In the genomic region with DNA sequence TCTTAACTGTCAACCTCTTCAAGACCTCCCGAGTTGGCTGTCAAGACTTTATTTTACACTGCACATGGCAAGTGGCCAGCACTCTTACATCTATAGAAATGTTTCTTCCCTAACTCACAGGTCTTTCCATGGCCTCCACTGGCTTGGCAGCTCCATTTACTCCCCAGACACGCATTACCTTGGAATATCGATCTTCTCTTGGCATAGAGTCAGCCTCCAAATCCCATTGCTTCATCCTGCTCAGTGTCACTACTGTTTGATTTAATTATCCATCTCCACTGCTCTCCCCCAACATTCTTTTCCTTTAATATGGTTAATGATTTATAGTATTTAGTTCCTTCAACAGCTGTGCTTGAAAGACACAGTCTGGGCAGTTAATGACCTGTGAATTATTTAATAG, we compare ENCODE assay signal across 28 cellular contexts.
A peak's percentile ranks its signal among the peaks of the same experiment; 100 is the strongest.
DNase-seq lines count a peak whose midpoint lies in the region; ATAC-seq, FAIRE-seq and TF ChIP-seq lines count a peak whose summit lies in the region.
"Had no signal": no experiment of that assay in that cellular context is flagged by ENCODE, and none has a peak within 500 bp of the region (broad histone marks: within the 10 kb centered on the region; RNA-seq: fewer than 3 reads in every experiment).

No MANE protein-coding gene starts in this region.

- intact Hi-C loops in Calu3 (cut with micrococcal nuclease; ENCODE audit: unreplicated experiment): loop anchor here (5.0 kb wide), 1 partner anchor 93 kb away; no protein-coding TSS in a partner anchor

- no peak for TF ChIP-seq POLR2A in A549 (IDR thresholded peaks at IDR 0.05; ENCODE audit: low read length)

- H3K9me3 Mint-ChIP-seq in Calu3 (ENCODE audit: low read depth, unreplicated experiment): no peaks in the 10 kb centered on the region
- H3K9me3 Mint-ChIP-seq: activated B cell treated with CpG ODN at 0.5 μM for 24 hours; activated naive CD4-positive, alpha-beta T cell treated with anti-CD3 and anti-CD28 coated beads, Interleukin-2, amount 50 U/mL, for 72 hours; activated T-helper 1 cell treated with anti-CD3 and anti-CD28 coated beads, Interleukin-12 subunit alpha, Interleukin-12 subunit beta, Interleukin-2, Interleukin-4 antibody, amounts not matched to agents 30 ng/mL and 10 ng/mL and 1 ng/mL, durations not matched to agents 14 hours and 24 hours and 36 hours had no signal

- peak; percentile 28 for FAIRE-seq in A549 (lab: Jason Lieb, UNC)

- H3K4me3 ChIP-seq in A549: peak overlapping the region; percentile 10; the same call in 1 of the 3 replicates
- H3K4me3 ChIP-seq: cardiac muscle cell, coronary artery, gastroesophageal sphincter, GM23248, lower lobe of right lung, stomach, tibial nerve had no signal

- no peak overlapping the region for H3K27ac Mint-ChIP-seq in Calu3 (ENCODE audit: unreplicated experiment)
- H3K27ac Mint-ChIP-seq: activated B cell treated with CpG ODN at 0.5 μM for 24 hours; activated naive CD4-positive, alpha-beta T cell treated with anti-CD3 and anti-CD28 coated beads, Interleukin-2, amount 50 U/mL, for 72 hours; activated T-helper 1 cell treated with anti-CD3 and anti-CD28 coated beads, Interleukin-12 subunit alpha, Interleukin-12 subunit beta, Interleukin-2, Interleukin-4 antibody, amounts not matched to agents 30 ng/mL and 10 ng/mL and 1 ng/mL, durations not matched to agents 14 hours and 24 hours and 36 hours; CD4-positive, alpha-beta T cell had no signal

- H3K27ac ChIP-seq in A549: peak overlapping the region; percentile 83 to 85
- H3K27ac ChIP-seq: cardiac muscle cell, coronary artery, gastroesophageal sphincter, GM23248, lower lobe of right lung, stomach, tibial nerve had no signal

- POLR2A ChIA-PET in A549 (lab: Yijun Ruan, JAX): no interaction called here

- no peaks in the 10 kb centered on the region for H3K27me3 Mint-ChIP-seq in Calu3 (ENCODE audit: unreplicated experiment)
- H3K27me3 Mint-ChIP-seq: activated B cell treated with CpG ODN at 0.5 μM for 24 hours; CD4-positive, alpha-beta T cell had no signal

- DNase-seq in A549 (ENCODE audit: low read depth in 1 of 2, low spot score in 1 of 2) (peak; percentile 13 to 63), Calu3 (peak; percentile 82), NCI-H446 treated with DMSO at 0.1 percent for 48 hours (lab: John Stamatoyannopoulos, UW) (peak; percentile 100), kidney glomerular epithelial cell (lab: John Stamatoyannopoulos, UW) (peak; percentile 89), SKM-1 (lab: John Stamatoyannopoulos, UW; ENCODE audit: unreplicated experiment) (no peak), NCI-H2227 treated with DMSO at 0.1 percent for 48 hours (lab: John Stamatoyannopoulos, UW) (no peak)
- DNase-seq: activated B cell treated with CpG ODN at 0.5 μM for 24 hours; activated CD4-positive, alpha-beta T cell treated with anti-CD3 and anti-CD28 coated beads, Interleukin-2, amount 50 U/mL, for 4 hours; anterior cingulate cortex; CD4-positive, alpha-beta T cell; DMS53; GDM1; GM23248; lower lobe of right lung; NCI-H748 treated with DMSO at 0.1 percent for 48 hours; OCI-M1; posterior cingulate gyrus; stimulated activated CD8-positive, alpha-beta memory T cell treated with anti-CD3 and anti-CD28 coated beads, Interleukin-4, amount 100 ng/mL, for 48 hours; stomach; T1000 had no signal

- peak; percentile 70 to 86; a peak in 3 of 5 replicates for TF ChIP-seq EP300 in A549 (IDR thresholded peaks at IDR 0.05)

- BruUV-seq in Calu3 (replicated peaks; lab: Mats Ljungman, UMichigan): no TSS peak

- H3K4me3 Mint-ChIP-seq in Calu3 (ENCODE audit: low read depth, unreplicated experiment): no peak overlapping the region
- H3K4me3 Mint-ChIP-seq: activated B cell treated with CpG ODN at 0.5 μM for 24 hours; activated T-helper 1 cell treated with anti-CD3 and anti-CD28 coated beads, Interleukin-12 subunit alpha, Interleukin-12 subunit beta, Interleukin-2, Interleukin-4 antibody, amounts not matched to agents 30 ng/mL and 10 ng/mL and 1 ng/mL, durations not matched to agents 14 hours and 24 hours and 36 hours; CD4-positive, alpha-beta T cell had no signal

- CTCF ChIA-PET in A549 (lab: Yijun Ruan, JAX): no interaction called here
- CTCF ChIA-PET in Calu3 (lab: Charles Lee): interaction anchor here (0.6 kb wide), 2 partner anchors 250 to 774 kb away, joined by 3 to 5 read pairs; no protein-coding TSS in a partner anchor

- H3K4me2 ChIP-seq in A549: peak overlapping the region; percentile 74

- ATAC-seq in A549 (peak; percentile 37 to 55; a peak in 5 of 6 replicates), GM21619 (IDR thresholded peaks at IDR 0.05; ENCODE audit: unreplicated experiment) (no peak), HG02885 (IDR thresholded peaks at IDR 0.05; ENCODE audit: poor library complexity, unreplicated experiment) (no peak)
- ATAC-seq: activated naive CD4-positive, alpha-beta T cell treated with anti-CD3 and anti-CD28 coated beads, Interleukin-2, amount 50 U/mL, for 72 hours; gastroesophageal sphincter; lower lobe of right lung had no signal

- H3K4me1 Mint-ChIP-seq in Calu3 (ENCODE audit: low read depth, unreplicated experiment): peaks cover 11% of the 10 kb centered on the region
- H3K4me1 Mint-ChIP-seq: activated B cell treated with CpG ODN at 0.5 μM for 24 hours had no signal

- WGBS in A549 (ENCODE audit: missing lambda C conversion rate): 4% methylated on average over 3 of the region's 3 CpGs

- H3K9me3 ChIP-seq in A549: peaks cover 5% of the 10 kb centered on the region; the same call in 2 of the 3 replicates
- H3K9me3 ChIP-seq: lower lobe of right lung, tibial nerve had no signal

- H3K36me3 Mint-ChIP-seq in Calu3 (ENCODE audit: insufficient read depth, unreplicated experiment): no peaks in the 10 kb centered on the region
- H3K36me3 Mint-ChIP-seq: activated naive CD4-positive, alpha-beta T cell treated with anti-CD3 and anti-CD28 coated beads, Interleukin-2, amount 50 U/mL, for 72 hours had no signal

- H3K4me1 ChIP-seq in A549: peaks cover 65% of the 10 kb centered on the region
- H3K4me1 ChIP-seq: gastroesophageal sphincter, stomach had no signal

- TF ChIP-seq CTCF in A549 (IDR thresholded peaks at IDR 0.05) (no peak), Calu3 (IDR thresholded peaks at IDR 0.05; ENCODE audit: unreplicated experiment) (no peak)

- TF ChIP-seq RAD21 in A549 (conservative IDR thresholded peaks at IDR 0.05 in 1 of 2, IDR thresholded peaks at IDR 0.05 in 1 of 2): peak in 1 of 2 experiments; percentile 41; a peak in 2 of 5 replicates

TF ChIP-seq in A549, 52 proteins besides CTCF, POLR2A, EP300 and RAD21:
- TF ChIP-seq ZSCAN20 (CRISPR knock-in tag; IDR thresholded peaks at IDR 0.05) (no peak), MAZ (IDR thresholded peaks at IDR 0.05; ENCODE audit: borderline replicate concordance, low read depth, low read length) (no peak), TFCP2L1 (CRISPR knock-in tag; IDR thresholded peaks at IDR 0.05) (no peak), JUNB (IDR thresholded peaks at IDR 0.05) (peak; percentile 67; the same call in 1 of the 2 replicates), BHLHE40 (IDR thresholded peaks at IDR 0.05; ENCODE audit: low read depth, low read length) (no peak), GATA3 (IDR thresholded peaks at IDR 0.05; ENCODE audit: borderline replicate concordance) (peak; percentile 82), POLR2AphosphoS2 (conservative IDR thresholded peaks at IDR 0.05; ENCODE audit: low read length) (no peak), HES2 (IDR thresholded peaks at IDR 0.05) (no peak), SMC3 (IDR thresholded peaks at IDR 0.05) (peak; percentile 25; the same call in 2 of the 3 replicates), CEBPB (IDR thresholded peaks at IDR 0.05) (peak; percentile 84 to 85), JUN (IDR thresholded peaks at IDR 0.05) (peak in 1 of 2 experiments; percentile 43; a peak in 4 of 5 replicates), FOSL2 (IDR thresholded peaks at IDR 0.05) (no peak), FOSL2 (CRISPR knock-in tag; IDR thresholded peaks at IDR 0.05) (peak; percentile 15; the same call in 1 of the 2 replicates)

Comparison
In these comparisons a context has a peak if more than half of its experiments do, and no peak if none do; other contexts are left out.
1. ATAC-seq: peak in A549 (2 of 2); none in GM21619 (single experiment) and HG02885 (single experiment).
2. DNase-seq: peak in A549 (2 of 2), Calu3 (single experiment), NCI-H446 treated with DMSO at 0.1 percent for 48 hours (single experiment) and kidney glomerular epithelial cell (single experiment); none in SKM-1 (single experiment) and NCI-H2227 treated with DMSO at 0.1 percent for 48 hours (single experiment).